9 cellular contexts compared by ENCODE assay signal in the genomic region with DNA sequence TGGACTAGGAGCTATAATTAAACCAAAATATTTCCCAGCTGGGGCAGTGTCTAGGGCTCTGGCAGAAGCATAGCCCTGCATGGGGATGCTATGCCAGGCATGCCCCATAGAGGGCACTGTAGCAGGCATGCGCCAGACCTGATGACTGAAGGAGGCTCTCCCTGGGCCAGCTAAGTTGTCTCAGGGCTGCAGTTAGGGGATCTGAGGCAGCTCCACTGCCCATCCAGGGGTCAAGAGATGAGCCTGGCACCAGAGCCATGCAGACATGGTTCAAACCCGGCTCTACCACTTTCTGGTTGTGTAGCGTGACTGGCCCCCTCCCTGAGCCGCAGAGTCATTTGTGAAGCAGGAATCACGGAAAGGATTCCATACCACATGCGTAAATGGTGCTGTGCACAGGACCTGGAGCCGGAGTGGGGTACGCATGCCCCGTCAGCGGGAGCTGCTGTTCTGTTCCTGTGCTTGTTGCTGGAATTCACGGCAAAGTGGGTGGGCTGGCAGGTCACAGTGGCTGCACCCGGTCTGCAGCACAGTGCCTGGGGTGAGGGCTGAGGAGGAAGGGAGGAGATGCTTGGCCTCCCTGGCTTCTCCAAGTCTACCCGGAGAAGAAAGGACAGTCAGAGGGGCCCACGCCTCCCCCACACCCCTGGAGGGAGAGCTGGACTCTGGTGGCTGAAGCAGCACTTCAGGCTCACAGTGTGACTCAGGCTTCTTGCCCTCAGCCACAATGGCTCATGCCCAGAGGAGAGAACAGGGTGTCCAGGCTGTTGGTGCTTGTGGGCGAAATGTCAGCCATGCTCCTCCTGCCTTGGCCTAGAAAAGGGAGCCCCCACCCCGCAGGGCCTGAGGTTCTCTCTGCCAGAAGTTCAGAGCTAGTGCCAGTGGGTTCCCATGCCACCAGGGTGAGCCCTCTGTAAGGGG. TPM values are rescaled to one million over a fixed set of nuclear protein-coding genes. Genes with fewer than 3 reads are reported as not detected.
DNase-seq lines count a peak whose midpoint lies in the region; ATAC-seq and TF ChIP-seq lines count a peak whose summit lies in the region.
"Had no signal": no experiment of that assay in that cellular context is flagged by ENCODE, and none has a peak within 500 bp of the region (broad histone marks: within the 10 kb centered on the region; RNA-seq: fewer than 3 reads in every experiment).

No MANE protein-coding gene starts in this region.

- peak overlapping the region; percentile 51 for H3K9ac ChIP-seq in GM23248

- peaks cover 16% of the 10 kb centered on the region for H3K4me1 ChIP-seq in GM23248 (ENCODE audit: insufficient read depth)
- H3K4me1 ChIP-seq in neutrophil (ENCODE audit: control insufficient read depth in 1 of 2, insufficient read depth in 1 of 2, low read depth in 1 of 2, low read length in 1 of 2) = no peaks in the 10 kb centered on the region
- H3K4me1 ChIP-seq in transverse colon = peaks cover 0 to 20% (median 17%) of the 10 kb centered on the region in 4 donors

- no peaks in the 10 kb centered on the region for H3K4me1 Mint-ChIP-seq in activated T-cell treated with anti-CD3 and anti-CD28 coated beads, Interleukin-2, amount 50 U/mL, for 4 hours (ENCODE audit: low read depth)

- DNase-seq in COLO668 (lab: John Stamatoyannopoulos, UW; ENCODE audit: unreplicated experiment) (peak; percentile 35), GM23248 (peak; percentile 87), NCI-H82 treated with DMSO at 0.1 percent for 48 hours (lab: John Stamatoyannopoulos, UW; ENCODE audit: unreplicated experiment) (peak; percentile 2), fibroblast of peridontal ligament (ENCODE audit: extremely low read depth) (peak; percentile 74), transverse colon (peak; percentile 74)
- peak; percentile 41 for DNase-seq in activated T-cell treated with anti-CD3 and anti-CD28 coated beads, Interleukin-2, amount 50 U/mL, for 4 hours

- ATAC-seq in activated T-cell treated with anti-CD3 and anti-CD28 coated beads, Interleukin-2, amount 50 U/mL, for 4 hours = peak; percentile 84 to 86
- no peak for ATAC-seq in GM21576 (IDR thresholded peaks at IDR 0.05; ENCODE audit: unreplicated experiment)

- H3K4me3 ChIP-seq in GM23248 (peak overlapping the region; percentile 33; the same call in 1 of the 2 replicates), neutrophil (ENCODE audit: low read depth in 1 of 2, low read length in 1 of 2) (no peak overlapping the region), transverse colon (no peak overlapping the region)

- H3F3A ChIP-seq in GM23248 (ENCODE audit: insufficient read depth) = peaks cover 41% of the 10 kb centered on the region; the same call in 1 of the 2 replicates

- H3K27me3 ChIP-seq in GM23248 (replicated peaks; ENCODE audit: insufficient read depth) (no peaks in the 10 kb centered on the region), neutrophil (no peaks in the 10 kb centered on the region), transverse colon (no peaks in the 10 kb centered on the region)

- H2AFZ ChIP-seq in GM23248 = no peak overlapping the region

- WGBS in GM23248 (ENCODE audit: low coverage in 1 of 2, low lambda C conversion rate in 2 of 2, missing lambda C conversion rate in 2 of 2), 2 experiments = 30 to 34% methylated on average over 15 to 16 of the region's 16 CpGs
- WGBS in transverse colon (ENCODE audit: low coverage in 1 of 2), 2 donors = 66% methylated on average over 16 of the region's 16 CpGs; no CpG with 5 or more reads in 1 of the 2 donors

- in situ Hi-C loops in GM23248 (cut with MboI) (no loop called here), transverse colon (cut with MboI; ENCODE audit: low pct_ligation_motif_present in 1 of 4, low pct_unique_long_range_greater_than_20kb in 1 of 4, low sequenced_read_pairs in 3 of 4) (no loop called here)

- TF ChIP-seq EP300 in transverse colon (IDR thresholded peaks at IDR 0.05; ENCODE audit: low read depth) = no peak

- H3K9me2 ChIP-seq in GM23248 (ENCODE audit: insufficient read depth) = no peaks in the 10 kb centered on the region

- TF ChIP-seq CTCF in neutrophil (IDR thresholded peaks at IDR 0.05) (peak; percentile 49), transverse colon (IDR thresholded peaks at IDR 0.05) (peak; percentile 78 to 91 (median 86))

- no peaks in the 10 kb centered on the region for H4K20me1 ChIP-seq in GM23248 (ENCODE audit: insufficient read depth)

- no peak overlapping the region for H3K4me3 Mint-ChIP-seq in activated T-cell treated with anti-CD3 and anti-CD28 coated beads, Interleukin-2, amount 50 U/mL, for 4 hours

- H3K9me3 ChIP-seq in GM23248 (ENCODE audit: low read depth) (no peaks in the 10 kb centered on the region), neutrophil (no peaks in the 10 kb centered on the region), transverse colon (no peaks in the 10 kb centered on the region)

- H3K79me2 ChIP-seq in GM23248 (ENCODE audit: insufficient read depth) = no peaks in the 10 kb centered on the region

- intact Hi-C loops in transverse colon (cut with DNase I; ENCODE audit: low total_unique reads) = loop anchor here (5.0 kb wide), 1 partner anchor 160 kb away; a partner anchor contains a TSS

- peak overlapping the region; percentile 68 for H3K27ac ChIP-seq in GM23248
- no peak overlapping the region for H3K27ac ChIP-seq in neutrophil
- peak overlapping the region; percentile 1 to 86 (median 52) for H3K27ac ChIP-seq in transverse colon

- peak overlapping the region; percentile 49 for H3K4me2 ChIP-seq in GM23248 (ENCODE audit: unreplicated experiment)

- H3K9me3 Mint-ChIP-seq in activated T-cell treated with anti-CD3 and anti-CD28 coated beads, Interleukin-2, amount 50 U/mL, for 4 hours = no peaks in the 10 kb centered on the region

- H3K27me3 Mint-ChIP-seq in activated T-cell treated with anti-CD3 and anti-CD28 coated beads, Interleukin-2, amount 50 U/mL, for 4 hours (ENCODE audit: low read depth) = no peaks in the 10 kb centered on the region

- TF ChIP-seq POLR2A in transverse colon (IDR thresholded peaks at IDR 0.05) = no peak

- peaks cover 14% of the 10 kb centered on the region for H3K36me3 Mint-ChIP-seq in activated T-cell treated with anti-CD3 and anti-CD28 coated beads, Interleukin-2, amount 50 U/mL, for 4 hours (ENCODE audit: insufficient read depth)

- H3K36me3 ChIP-seq in GM23248 (ENCODE audit: low read depth) = peaks cover 46% of the 10 kb centered on the region
- H3K36me3 ChIP-seq in neutrophil = no peaks in the 10 kb centered on the region
- peaks cover 0 to 42% (median 18%) of the 10 kb centered on the region in 4 donors for H3K36me3 ChIP-seq in transverse colon

RNA-seq across cellular contexts. Expression of a gene that starts 43.1 kb away (rescaled TPM):
- total RNA-seq in GM23248 (2014; rRNA removed; shearing (Covaris generic)) = not detected in 2 replicates
- not detected in 2 replicates for polyA plus RNA-seq in GM23248 (2016; fragmentation: Nextera tagmentation; extraction: Ambion mirVana)
- total RNA-seq in activated T-cell treated with anti-CD3 and anti-CD28 coated beads, Interleukin-2, amount 50 U/mL, for 4 hours = not detected
- total RNA-seq in transverse colon = 1 to 10 TPM; 1.9 to 6.8 (median 3.6) TPM
- total RNA-seq: T-helper 1 cell treated with Interleukin-12 subunit alpha and Interleukin-12 subunit beta and Interleukin-4 antibody, amounts not matched to agents 30 ng/mL and 1 ng/mL, for 36 hours had no signal

Comparison
In these comparisons a context has a peak if more than half of its experiments do, and no peak if none do; other contexts are left out.
1. DNase-seq: peak in every context shown above with its lines; median percentile 87 in GM23248; 74 in fibroblast of peridontal ligament; 74 in transverse colon; 41 in activated T-cell treated with anti-CD3 and anti-CD28 coated beads, Interleukin-2, amount 50 U/mL, for 4 hours; 35 in COLO668; 2 in NCI-H82 treated with DMSO at 0.1 percent for 48 hours.